Comparison of ENCODE assay signal across 9 cellular contexts in the genomic region with DNA sequence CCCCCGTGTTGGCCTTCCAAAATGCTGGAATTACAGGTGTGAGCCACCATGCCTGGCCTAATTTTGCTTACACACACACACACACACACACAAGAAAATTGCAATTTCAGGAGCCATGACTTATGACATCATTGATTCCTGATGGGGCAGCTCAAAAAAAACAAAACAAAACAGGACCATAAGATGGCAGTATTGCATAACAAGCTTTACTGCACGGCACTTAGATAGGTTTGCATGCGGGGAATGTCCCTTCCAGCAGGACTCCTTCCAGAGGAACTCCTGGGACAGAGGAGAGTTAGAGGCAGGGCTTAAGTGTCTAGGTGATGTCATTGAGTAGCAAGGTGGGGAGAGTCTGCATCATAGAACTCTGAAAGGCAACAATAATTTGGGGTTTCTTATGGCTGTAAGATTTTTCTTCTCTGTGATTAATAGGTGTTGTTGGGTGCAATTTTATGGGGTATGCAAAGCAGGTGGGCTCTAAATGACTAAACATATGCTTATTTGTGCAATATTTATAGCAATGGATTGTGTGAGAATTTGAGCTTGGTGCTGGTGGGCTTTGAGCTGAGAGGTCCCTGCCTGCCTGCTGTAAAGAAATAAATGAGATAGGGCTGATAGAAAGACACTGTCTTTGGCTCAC. TPM values are rescaled to one million over a fixed set of nuclear protein-coding genes. Genes with fewer than 3 reads are reported as not detected.
DNase-seq lines count a peak whose midpoint lies in the region; ATAC-seq and TF ChIP-seq lines count a peak whose summit lies in the region.
"Had no signal": no experiment of that assay in that cellular context is flagged by ENCODE, and none has a peak within 500 bp of the region (broad histone marks: within the 10 kb centered on the region; RNA-seq: fewer than 3 reads in every experiment).

No MANE protein-coding gene starts in this region.

- peak; percentile 45 to 65 for ATAC-seq in activated naive CD4-positive, alpha-beta T cell treated with anti-CD3 and anti-CD28 coated beads, Interleukin-2, amount 50 U/mL, for 72 hours
- ATAC-seq in HG02610 (IDR thresholded peaks at IDR 0.05; ENCODE audit: unreplicated experiment) (no peak), GM19328 (IDR thresholded peaks at IDR 0.05; ENCODE audit: unreplicated experiment) (no peak)

- H3K36me3 ChIP-seq in MG63 = no peaks in the 10 kb centered on the region

- TF ChIP-seq CTCF in fibroblast of the aortic adventitia (IDR thresholded peaks at IDR 0.05; ENCODE audit: insufficient read depth, low read length) (peak; percentile 30), type B pancreatic cell (conservative IDR thresholded peaks at IDR 0.05) (peak; percentile 55)

- no peaks in the 10 kb centered on the region for H3K27me3 ChIP-seq in MG63

- no peak overlapping the region for H3K27ac Mint-ChIP-seq in activated naive CD4-positive, alpha-beta T cell treated with anti-CD3 and anti-CD28 coated beads, Interleukin-2, amount 50 U/mL, for 72 hours
- no peak overlapping the region for H3K27ac Mint-ChIP-seq in type B pancreatic cell
- H3K27ac Mint-ChIP-seq: activated naive CD8-positive, alpha-beta T cell had no signal

- H3K9me3 Mint-ChIP-seq in activated naive CD4-positive, alpha-beta T cell treated with anti-CD3 and anti-CD28 coated beads, Interleukin-2, amount 50 U/mL, for 72 hours = peaks cover 0 to 4% of the 10 kb centered on the region in 2 donors
- peaks cover 9% of the 10 kb centered on the region for H3K9me3 Mint-ChIP-seq in type B pancreatic cell

- H3K4me3 Mint-ChIP-seq in type B pancreatic cell = no peak overlapping the region
- H3K4me3 Mint-ChIP-seq: activated naive CD8-positive, alpha-beta T cell had no signal

- H3K9me3 ChIP-seq in MG63 = no peaks in the 10 kb centered on the region

- H3K27me3 Mint-ChIP-seq in type B pancreatic cell = peaks cover 7% of the 10 kb centered on the region
- H3K27me3 Mint-ChIP-seq: activated naive CD8-positive, alpha-beta T cell had no signal

- no peak overlapping the region for H3K4me3 ChIP-seq in MG63
- H3K4me3 ChIP-seq in fibroblast of the aortic adventitia (ENCODE audit: low read depth, low read length) = no peak overlapping the region

- no peaks in the 10 kb centered on the region for H3K36me3 Mint-ChIP-seq in activated naive CD4-positive, alpha-beta T cell treated with anti-CD3 and anti-CD28 coated beads, Interleukin-2, amount 50 U/mL, for 72 hours
- H3K36me3 Mint-ChIP-seq in type B pancreatic cell = no peaks in the 10 kb centered on the region
- H3K36me3 Mint-ChIP-seq: activated naive CD8-positive, alpha-beta T cell had no signal

- no peaks in the 10 kb centered on the region for H3K4me1 Mint-ChIP-seq in type B pancreatic cell (ENCODE audit: unreplicated experiment)

- peak in 1 of 2 donors; percentile 9 for DNase-seq in activated naive CD4-positive, alpha-beta T cell treated with anti-CD3 and anti-CD28 coated beads, Interleukin-2, amount 50 U/mL, for 72 hours (ENCODE audit: low spot score in 2 of 2)
- no peak for DNase-seq in activated naive CD4-positive, alpha-beta T cell treated with Interleukin-2 at 50 U/mL for 16 hours
- DNase-seq in MG63 = peak; percentile 27
- peak; percentile 69 for DNase-seq in RPMI8226
- DNase-seq in fibroblast of the aortic adventitia (ENCODE audit: low read depth) = peak; percentile 73
- no peak for DNase-seq in type B pancreatic cell (ENCODE audit: extremely low spot score, unreplicated experiment)

RNA-seq across cellular contexts. Expression of a gene that starts 9.0 kb away (rescaled TPM):
- total RNA-seq in activated naive CD4-positive, alpha-beta T cell treated with anti-CD3 and anti-CD28 coated beads, Interleukin-2, amount 50 U/mL, for 72 hours = under 1 TPM; 0.16 to 0.72 TPM
- not detected in 2 replicates for total RNA-seq in MG63 (2014; rRNA removed; shearing (Covaris generic); ENCODE audit: low replicate concordance)
- total RNA-seq in fibroblast of the aortic adventitia (ENCODE audit: low replicate concordance) (0.18 TPM in 1 of 2 replicates, not detected in the other), type B pancreatic cell (ENCODE audit: low replicate concordance) (not detected in 2 replicates)

RNA-seq across cellular contexts. Expression of a gene that starts 16.2 kb away (rescaled TPM):
- 10 to 100 TPM; 11.2 to 13.8 TPM for total RNA-seq in activated naive CD4-positive, alpha-beta T cell treated with anti-CD3 and anti-CD28 coated beads, Interleukin-2, amount 50 U/mL, for 72 hours
- total RNA-seq in MG63 (2014; rRNA removed; shearing (Covaris generic); ENCODE audit: low replicate concordance) = 3.8 and 11.8 TPM in 2 replicates
- 10.7 and 14.2 TPM in 2 replicates for total RNA-seq in fibroblast of the aortic adventitia (ENCODE audit: low replicate concordance)
- 7.0 and 18.0 TPM in 2 replicates for total RNA-seq in type B pancreatic cell (ENCODE audit: low replicate concordance)

Comparison
In these comparisons a context has a peak if more than half of its experiments do, and no peak if none do; other contexts are left out.
1. ATAC-seq: peak in activated naive CD4-positive, alpha-beta T cell treated with anti-CD3 and anti-CD28 coated beads, Interleukin-2, amount 50 U/mL, for 72 hours (2 of 2); none in HG02610 (single experiment) and GM19328 (single experiment).
2. DNase-seq: peak in MG63 (single experiment), RPMI8226 (single experiment) and fibroblast of the aortic adventitia (single experiment); none in activated naive CD4-positive, alpha-beta T cell treated with Interleukin-2 at 50 U/mL for 16 hours (single experiment) and type B pancreatic cell (single experiment).